ENCODE assay signal across 7 cellular contexts in genomic region chr19:51259348-51260245, GRCh38. TPM values are rescaled to one million over a fixed set of nuclear protein-coding genes. Genes with fewer than 3 reads are reported as not detected.
DNase-seq lines count a peak whose midpoint lies in the region; ATAC-seq and TF ChIP-seq lines count a peak whose summit lies in the region.

No MANE protein-coding gene starts in this region.

- H3F3A ChIP-seq in DOHH2 (ENCODE audit: control insufficient read depth, insufficient read depth) = no peaks in the 10 kb centered on the region

- TF ChIP-seq CTCF in DOHH2 (IDR thresholded peaks at IDR 0.05; ENCODE audit: low read depth, low read length, poor library complexity, severe bottlenecking) (peak; percentile 90), choroid plexus epithelial cell (conservative IDR thresholded peaks at IDR 0.05; ENCODE audit: low read depth, low read length) (peak; percentile 90), natural killer cell (IDR thresholded peaks at IDR 0.05) (peak; percentile 63)

- no peaks in the 10 kb centered on the region for H4K20me1 ChIP-seq in DOHH2 (ENCODE audit: control insufficient read depth, insufficient read depth, low read depth, low read length)

- peaks cover 40% of the 10 kb centered on the region for H3K4me1 Mint-ChIP-seq in T-helper 2 cell treated with Interferon-gamma antibody and Interleukin-4, amounts not matched to agents 5 μg/mL and 100 μg/mL, for 36 hours (ENCODE audit: low read depth)
- H3K4me1 Mint-ChIP-seq in natural killer cell = peaks cover 0 to 13% of the 10 kb centered on the region in 2 donors

- H3K4me3 ChIP-seq in DOHH2 (ENCODE audit: low read length) (no peak overlapping the region), choroid plexus epithelial cell (ENCODE audit: low read depth, low read length) (no peak overlapping the region)
- H3K4me3 ChIP-seq in effector memory CD4-positive, alpha-beta T cell (ENCODE audit: insufficient read depth, low read depth, low read length, poor library complexity, severe bottlenecking) = no peak overlapping the region

- no peak overlapping the region for H3K27ac Mint-ChIP-seq in T-helper 2 cell treated with Interferon-gamma antibody and Interleukin-4, amounts not matched to agents 5 μg/mL and 100 μg/mL, for 36 hours
- no peak overlapping the region for H3K27ac Mint-ChIP-seq in natural killer cell

- H3K36me3 Mint-ChIP-seq in T-helper 2 cell treated with Interferon-gamma antibody and Interleukin-4, amounts not matched to agents 5 μg/mL and 100 μg/mL, for 36 hours (ENCODE audit: low read depth) = no peaks in the 10 kb centered on the region
- H3K36me3 Mint-ChIP-seq in natural killer cell = no peaks in the 10 kb centered on the region

- H3K9me3 Mint-ChIP-seq in T-helper 2 cell treated with Interferon-gamma antibody and Interleukin-4, amounts not matched to agents 5 μg/mL and 100 μg/mL, for 36 hours = no peaks in the 10 kb centered on the region
- no peaks in the 10 kb centered on the region for H3K9me3 Mint-ChIP-seq in natural killer cell

- H3K27me3 Mint-ChIP-seq in T-helper 2 cell treated with Interferon-gamma antibody and Interleukin-4, amounts not matched to agents 5 μg/mL and 100 μg/mL, for 36 hours (ENCODE audit: low read depth) = peaks cover 30% of the 10 kb centered on the region
- H3K27me3 Mint-ChIP-seq in natural killer cell (ENCODE audit: low read depth in 2 of 2) = peaks cover 4 to 5% of the 10 kb centered on the region in 2 donors

- H3K4me3 Mint-ChIP-seq in T-helper 2 cell treated with Interferon-gamma antibody and Interleukin-4, amounts not matched to agents 5 μg/mL and 100 μg/mL, for 36 hours = no peak overlapping the region
- H3K4me3 Mint-ChIP-seq in natural killer cell = no peak overlapping the region

- H3K27me3 ChIP-seq in DOHH2 (ENCODE audit: control insufficient read depth, low read length) = peaks cover 16% of the 10 kb centered on the region; the same call in 1 of the 2 replicates
- no peaks in the 10 kb centered on the region for H3K27me3 ChIP-seq in effector memory CD4-positive, alpha-beta T cell (replicated peaks; ENCODE audit: control insufficient read depth, insufficient read depth, low read length, poor library complexity, severe bottlenecking)

- DNase-seq in HuH-7 (ENCODE audit: low spot score) (peak; percentile 29), choroid plexus epithelial cell (ENCODE audit: low read depth) (peak; percentile 67), natural killer cell (peak; percentile 32), ureter (ENCODE audit: low spot score) (no peak)
- peak; percentile 50 for DNase-seq in T-helper 2 cell treated with Interferon-gamma antibody and Interleukin-4, amounts not matched to agents 5 μg/mL and 100 μg/mL, for 36 hours (ENCODE audit: low spot score)
- no peak for DNase-seq in effector memory CD4-positive, alpha-beta T cell

- H3K4me2 ChIP-seq in DOHH2 (ENCODE audit: low read length) = no peak overlapping the region

- no peak overlapping the region for H3K27ac ChIP-seq in DOHH2 (ENCODE audit: low read depth, low read length)
- no peak overlapping the region for H3K27ac ChIP-seq in effector memory CD4-positive, alpha-beta T cell (ENCODE audit: insufficient read depth, low read length, poor library complexity, severe bottlenecking)

- H3K9me3 ChIP-seq in DOHH2 (ENCODE audit: control insufficient read depth, insufficient read depth, low read length) = peaks cover 5% of the 10 kb centered on the region
- no peaks in the 10 kb centered on the region for H3K9me3 ChIP-seq in effector memory CD4-positive, alpha-beta T cell (ENCODE audit: control insufficient read depth, low read length)

- H3K9me2 ChIP-seq in DOHH2 (replicated peaks; ENCODE audit: control insufficient read depth, low read length) = no peaks in the 10 kb centered on the region

- peaks cover 24% of the 10 kb centered on the region for H3K4me1 ChIP-seq in DOHH2 (ENCODE audit: control insufficient read depth, low read length)
- no peaks in the 10 kb centered on the region for H3K4me1 ChIP-seq in effector memory CD4-positive, alpha-beta T cell (ENCODE audit: control insufficient read depth, insufficient read depth, low read length, poor library complexity, severe bottlenecking)

- no peaks in the 10 kb centered on the region for H3K36me3 ChIP-seq in DOHH2 (ENCODE audit: control insufficient read depth, low read length)
- H3K36me3 ChIP-seq in effector memory CD4-positive, alpha-beta T cell (ENCODE audit: control insufficient read depth, insufficient read depth, low read length) = no peaks in the 10 kb centered on the region

- peak; percentile 65 to 81 (median 72) for ATAC-seq in natural killer cell

- intact Hi-C loops in natural killer cell (cut with micrococcal nuclease) = loop anchor here (1.0 to 5.0 kb wide), 2 partner anchors 101 to 327 kb away; no protein-coding TSS in a partner anchor

- no peaks in the 10 kb centered on the region for H3K79me2 ChIP-seq in DOHH2 (ENCODE audit: control insufficient read depth, low read length)

RNA-seq across cellular contexts. Expression of gene SIGLECL1, which starts 8.7 kb away (rescaled TPM):
- not detected for total RNA-seq in natural killer cell
- not detected for total RNA-seq in ureter

RNA-seq across cellular contexts. Expression of gene CD33, which starts 34.7 kb away (rescaled TPM):
- total RNA-seq in natural killer cell = 1 to 10 TPM; 2.3 to 6.5 (median 6.0) TPM
- 4.0 TPM for total RNA-seq in ureter

RNA-seq across cellular contexts. Expression of gene IGLON5, which starts 51.8 kb away (rescaled TPM):
- not detected for total RNA-seq in natural killer cell
- total RNA-seq in ureter = not detected

Comparison
In these comparisons a context has a peak if more than half of its experiments do, and no peak if none do; other contexts are left out.
1. DNase-seq: peak in HuH-7 (single experiment), T-helper 2 cell treated with Interferon-gamma antibody and Interleukin-4, amounts not matched to agents 5 μg/mL and 100 μg/mL, for 36 hours (single experiment), choroid plexus epithelial cell (single experiment) and natural killer cell (single experiment); none in effector memory CD4-positive, alpha-beta T cell (0 of 3) and ureter (single experiment).
2. Peak in every context shown above with its lines, with median percentiles within 50 percentile points of each other: CTCF ChIP-seq.